ENCODE assay signal across 18 cellular contexts in genomic region chr14:56807586-56808168, GRCh38. TPM values are rescaled to one million over a fixed set of nuclear protein-coding genes. Genes with fewer than 3 reads are reported as not detected.
DNase-seq lines count a peak whose midpoint lies in the region; ATAC-seq and TF ChIP-seq lines count a peak whose summit lies in the region.
"Had no signal": no experiment of that assay in that cellular context is flagged by ENCODE, and none has a peak within 500 bp of the region (broad histone marks: within the 10 kb centered on the region; RNA-seq: fewer than 3 reads in every experiment).

No MANE protein-coding gene starts in this region.

- no peaks in the 10 kb centered on the region for H3K4me1 ChIP-seq in MM.1S (ENCODE audit: low read length)
- peaks cover 50% of the 10 kb centered on the region for H3K4me1 ChIP-seq in iPS-18a (ENCODE audit: control insufficient read depth, low read depth, low read length)

- H3K4me1 Mint-ChIP-seq in activated T-cell treated with anti-CD3 and anti-CD28 coated beads, Interleukin-2, amount 50 U/mL, for 72 hours (ENCODE audit: low read depth): peaks cover 32% of the 10 kb centered on the region

- peak overlapping the region; percentile 47; the same call in 1 of the 2 replicates for H3K9ac ChIP-seq in MM.1S (ENCODE audit: low read length)
- peak overlapping the region; percentile 67 for H3K9ac ChIP-seq in iPS-18a (ENCODE audit: low read length)

- no peaks in the 10 kb centered on the region for H3K9me2 ChIP-seq in MM.1S (replicated peaks; ENCODE audit: insufficient read depth, low read length)

- peak overlapping the region; percentile 52 for H3K4me3 ChIP-seq in MM.1S (ENCODE audit: low read length)
- peak overlapping the region; percentile 80 for H3K4me3 ChIP-seq in iPS-18a (ENCODE audit: low read length)
- H3K4me3 ChIP-seq: thyroid gland had no signal

- H3K4me2 ChIP-seq in MM.1S (ENCODE audit: low read depth, low read length): peak overlapping the region; percentile 59

- no peaks in the 10 kb centered on the region for H3F3A ChIP-seq in MM.1S (ENCODE audit: insufficient read depth, low read length)

- intact Hi-C loops in head of caudate nucleus (cut with DNase I): no loop called here

- no peaks in the 10 kb centered on the region for H3K9me3 Mint-ChIP-seq in activated T-cell treated with anti-CD3 and anti-CD28 coated beads, Interleukin-2, amount 50 U/mL, for 72 hours

- H4K20me1 ChIP-seq in MM.1S (ENCODE audit: insufficient read depth, low read length): no peaks in the 10 kb centered on the region

- H3K36me3 Mint-ChIP-seq in activated T-cell treated with anti-CD3 and anti-CD28 coated beads, Interleukin-2, amount 50 U/mL, for 72 hours (ENCODE audit: insufficient read depth in 2 of 2): peaks cover 7 to 17% of the 10 kb centered on the region in 2 donors

- no peak overlapping the region for H3K27ac Mint-ChIP-seq in activated T-cell treated with anti-CD3 and anti-CD28 coated beads, Interleukin-2, amount 50 U/mL, for 72 hours
- H3K27ac Mint-ChIP-seq: natural killer cell had no signal

- H2AFZ ChIP-seq in MM.1S (ENCODE audit: low read length): peak overlapping the region; percentile 69

- H3K4me3 Mint-ChIP-seq in activated T-cell treated with anti-CD3 and anti-CD28 coated beads, Interleukin-2, amount 50 U/mL, for 72 hours: peak overlapping the region; percentile 27 to 60
- H3K4me3 Mint-ChIP-seq: activated CD8-positive, alpha-beta memory T cell treated with anti-CD3 and anti-CD28 coated beads, Interleukin-2, amount 10 ng/mL, durations not matched to agents 7 days and 5 days; natural killer cell had no signal

- H3K36me3 ChIP-seq in MM.1S (replicated peaks; ENCODE audit: insufficient read depth, low read length) (no peaks in the 10 kb centered on the region), iPS-18a (ENCODE audit: control insufficient read depth, low read depth, low read length) (peaks cover 14% of the 10 kb centered on the region)
- H3K36me3 ChIP-seq: thyroid gland had no signal

- H3K79me2 ChIP-seq in MM.1S (ENCODE audit: low read length): no peaks in the 10 kb centered on the region

- POLR2A ChIA-PET in GM10248 (lab: Yijun Ruan, JAX): no interaction called here

- H3K27me3 ChIP-seq in MM.1S (replicated peaks; ENCODE audit: insufficient read depth, low read length) (no peaks in the 10 kb centered on the region), iPS-18a (ENCODE audit: control insufficient read depth, insufficient read depth, low read length) (peaks cover 98% of the 10 kb centered on the region)

- no peak for TF ChIP-seq CTCF in MM.1S (IDR thresholded peaks at IDR 0.05; ENCODE audit: low read length)
- TF ChIP-seq CTCF in GM10248 (IDR thresholded peaks at IDR 0.05; ENCODE audit: control extremely low read depth, extremely low read depth, low read depth, missing control alignments): no peak

- ATAC-seq in activated T-cell treated with anti-CD3 and anti-CD28 coated beads, Interleukin-2, amount 50 U/mL, for 72 hours (replicated peaks in 1 of 2): no peak
- ATAC-seq: activated CD8-positive, alpha-beta memory T cell treated with anti-CD3 and anti-CD28 coated beads, Interleukin-2, amount 10 ng/mL, durations not matched to agents 7 days and 5 days; natural killer cell had no signal

- no peak for DNase-seq in activated T-cell treated with anti-CD3 and anti-CD28 coated beads, Interleukin-2, amount 50 U/mL, for 72 hours
- DNase-seq in activated T-cell treated with anti-CD3 and anti-CD28 coated beads for 4 hours: no peak
- DNase-seq in MM.1S: peak; percentile 12
- DNase-seq in retina: peak; percentile 64
- no peak for DNase-seq in GM10248 (ENCODE audit: extremely low spot score)
- no peak for DNase-seq in head of caudate nucleus
- DNase-seq in ureter (ENCODE audit: low spot score): no peak
- DNase-seq: activated CD8-positive, alpha-beta memory T cell treated with anti-CD3 and anti-CD28 coated beads, Interleukin-2, amount 10 ng/mL, durations not matched to agents 7 days and 5 days; amygdala; Calu3; islet precursor cell; natural killer cell; NCI-H2029 treated with DMSO at 0.1 percent for 48 hours; NCI-H748 treated with DMSO at 0.1 percent for 48 hours; SHP77; thyroid gland had no signal

- H3K27ac ChIP-seq in MM.1S (ENCODE audit: low read length) (peak overlapping the region; percentile 36; the same call in 1 of the 2 replicates), iPS-18a (ENCODE audit: low read length) (no peak overlapping the region)
- H3K27ac ChIP-seq: dorsolateral prefrontal cortex, thyroid gland had no signal

- CTCF ChIA-PET in GM10248 (lab: Yijun Ruan, JAX): interaction anchor here (1.7 kb wide), 1 partner anchor 14 kb away, joined by 5 read pairs; no protein-coding TSS in a partner anchor

- no peaks in the 10 kb centered on the region for H3K9me3 ChIP-seq in MM.1S (replicated peaks; ENCODE audit: insufficient read depth, low read length)
- H3K9me3 ChIP-seq in iPS-18a (ENCODE audit: control insufficient read depth, low read depth, low read length): no peaks in the 10 kb centered on the region
- H3K9me3 ChIP-seq: thyroid gland had no signal

- H3K27me3 Mint-ChIP-seq in activated T-cell treated with anti-CD3 and anti-CD28 coated beads, Interleukin-2, amount 50 U/mL, for 72 hours (ENCODE audit: low read depth): peaks cover 85% of the 10 kb centered on the region

RNA-seq across cellular contexts. Expression of gene OTX2, which starts 2.6 kb away (rescaled TPM):
- not detected for total RNA-seq in activated T-cell treated with anti-CD3 and anti-CD28 coated beads, Interleukin-2, amount 50 U/mL, for 72 hours
- total RNA-seq in ureter: not detected
- total RNA-seq: activated CD8-positive, alpha-beta memory T cell treated with anti-CD3 and anti-CD28 coated beads, Interleukin-2, amount 10 ng/mL, durations not matched to agents 7 days and 5 days; Calu3; natural killer cell; thyroid gland had no signal

Comparison
In these comparisons a context has a peak if more than half of its experiments do, and no peak if none do; other contexts are left out.
1. DNase-seq: peak in MM.1S (single experiment) and retina (single experiment); none in activated T-cell treated with anti-CD3 and anti-CD28 coated beads, Interleukin-2, amount 50 U/mL, for 72 hours (0 of 2), activated T-cell treated with anti-CD3 and anti-CD28 coated beads for 4 hours (single experiment), GM10248 (single experiment), head of caudate nucleus (0 of 42) and ureter (single experiment).